Comparison of ENCODE assay signal across 28 cellular contexts in the genomic region with DNA sequence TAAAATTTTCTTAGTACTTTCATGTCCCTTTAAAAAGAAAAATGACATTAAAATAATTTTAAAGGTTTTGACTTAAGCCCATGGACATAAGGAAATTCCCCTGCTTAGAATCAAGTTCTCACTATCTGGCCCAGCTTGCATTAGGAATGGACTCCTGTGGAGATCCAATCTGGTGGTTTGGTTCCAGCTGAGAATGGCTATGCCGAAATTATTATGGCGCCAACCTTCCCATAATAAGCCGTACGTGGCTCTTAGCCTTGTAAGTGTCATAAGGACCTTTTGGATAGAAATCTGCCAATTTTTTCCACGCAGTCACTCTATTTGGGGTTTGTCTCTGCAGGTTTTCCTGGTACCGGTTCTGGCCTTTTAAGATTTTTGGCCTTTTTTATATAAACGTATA.
"Had no signal": no experiment of that assay in that cellular context is flagged by ENCODE, and none has a peak within 500 bp of the region (broad histone marks: within the 10 kb centered on the region; RNA-seq: fewer than 3 reads in every experiment).

No MANE protein-coding gene starts in this region.

- H3K4me3 ChIP-seq: adrenal gland, ascending aorta, cardiac muscle cell had no signal

- H3K27me3 ChIP-seq: adrenal gland, ascending aorta had no signal

- DNase-seq: activated B cell treated with CpG ODN at 0.5 μM for 24 hours; activated CD4-positive, alpha-beta memory T cell treated with anti-CD3 and anti-CD28 coated beads, Interleukin-2, amount 10 ng/mL, durations not matched to agents 7 days and 5 days; activated CD4-positive, alpha-beta T cell treated with anti-CD3 and anti-CD28 coated beads for 1 hour; activated CD4-positive, alpha-beta T cell treated with anti-CD3 and anti-CD28 coated beads for 36 hours; activated CD4-positive, alpha-beta T cell treated with anti-CD3 and anti-CD28 coated beads for 48 hours; activated CD4-positive, alpha-beta T cell treated with anti-CD3 and anti-CD28 coated beads, Interleukin-2, amount 10 ng/mL, durations not matched to agents 7 days and 5 days; activated CD4-positive, alpha-beta T cell treated with anti-CD3 and anti-CD28 coated beads, Interleukin-2, amount 50 U/mL, for 48 hours; activated CD8-positive, alpha-beta memory T cell treated with anti-CD3 and anti-CD28 coated beads, Interleukin-2, amount 50 U/mL, for 4 hours; activated effector memory CD4-positive, alpha-beta T cell treated with anti-CD3 and anti-CD28 coated beads, Interleukin-2, amount 50 U/mL, for 16 hours; activated gamma-delta T cell treated with Interleukin-2 at 50 U/mL for 16 hours; activated naive CD4-positive, alpha-beta T cell; activated naive CD4-positive, alpha-beta T cell treated with anti-CD3 and anti-CD28 coated beads for 36 hours; activated naive CD4-positive, alpha-beta T cell treated with anti-CD3 and anti-CD28 coated beads, Interleukin-2, amount 50 U/mL, for 16 hours; activated naive CD8-positive, alpha-beta T cell treated with anti-CD3 and anti-CD28 coated beads for 36 hours; activated T-cell treated with anti-CD3 and anti-CD28 coated beads for 4 hours; activated T-cell treated with anti-CD3 and anti-CD28 coated beads, Interleukin-2, amount 50 U/mL, for 1 hour; activated T-cell treated with anti-CD3 and anti-CD28 coated beads, Interleukin-2, amount 50 U/mL, for 4 hours; activated T-cell treated with anti-CD3 and anti-CD28 coated beads, Interleukin-2, amount 50 U/mL, for 72 hours; adrenal gland; amygdala; anterior cingulate cortex; SW 1271; T-helper 1 cell; T-helper 2 cell; T-helper 9 cell had no signal

- H3K9me3 ChIP-seq: adrenal gland, ascending aorta had no signal

- H3K36me3 ChIP-seq: adrenal gland, ascending aorta, cardiac muscle cell had no signal

- H3K4me1 ChIP-seq: adrenal gland, ascending aorta had no signal

- H3K27ac ChIP-seq: adrenal gland, ascending aorta, cardiac muscle cell, VCaP had no signal
